In genomic region chr9:77177894-77178794, GRCh38 we compare ENCODE assay signal across 8 cellular contexts. TPM values are rescaled to one million over a fixed set of nuclear protein-coding genes. Genes with fewer than 3 reads are reported as not detected.
DNase-seq lines count a peak whose midpoint lies in the region; ATAC-seq and TF ChIP-seq lines count a peak whose summit lies in the region.

No MANE protein-coding gene starts in this region.

- H3K9me3 Mint-ChIP-seq in activated T-helper 17 cell treated with anti-CD3 and anti-CD28 coated beads, Interleukin-2, amount 50 U/mL, for 72 hours = no peaks in the 10 kb centered on the region
- H3K9me3 Mint-ChIP-seq in neural crest cell = no peaks in the 10 kb centered on the region

- H3K36me3 Mint-ChIP-seq in activated T-helper 17 cell treated with anti-CD3 and anti-CD28 coated beads, Interleukin-2, amount 50 U/mL, for 72 hours (ENCODE audit: low read depth) = peaks cover 10% of the 10 kb centered on the region
- H3K36me3 Mint-ChIP-seq in neural crest cell (ENCODE audit: low read depth) = no peaks in the 10 kb centered on the region

- TF ChIP-seq CTCF in Panc1 (IDR thresholded peaks at IDR 0.05) = no peak
- TF ChIP-seq CTCF in foreskin fibroblast (IDR thresholded peaks at IDR 0.05; ENCODE audit: low read depth, low read length) = no peak
- no peak for TF ChIP-seq CTCF in neural crest cell (conservative IDR thresholded peaks at IDR 0.05)

- intact Hi-C loops in Panc1 (cut with micrococcal nuclease; ENCODE audit: unreplicated experiment) = no loop called here

- H3K27ac ChIP-seq in Panc1 (ENCODE audit: low read length) (peak overlapping the region; percentile 80), substantia nigra (ENCODE audit: low read depth, low read length, poor library complexity, severe bottlenecking) (peak overlapping the region; percentile 38)

- peak overlapping the region; percentile 99 for H3K4me3 Mint-ChIP-seq in activated T-helper 17 cell treated with anti-CD3 and anti-CD28 coated beads, Interleukin-2, amount 50 U/mL, for 72 hours
- peak overlapping the region; percentile 97 for H3K4me3 Mint-ChIP-seq in neural crest cell

- CTCF ChIA-PET in Panc1 (lab: Charles Lee) = no interaction called here

- peaks cover 3% of the 10 kb centered on the region; the same call in 1 of the 2 replicates for H3K36me3 ChIP-seq in Panc1 (ENCODE audit: control insufficient read depth, insufficient read depth, low read length)

- no peaks in the 10 kb centered on the region for H3K27me3 Mint-ChIP-seq in activated T-helper 17 cell treated with anti-CD3 and anti-CD28 coated beads, Interleukin-2, amount 50 U/mL, for 72 hours
- peaks cover 8% of the 10 kb centered on the region for H3K27me3 Mint-ChIP-seq in neural crest cell (ENCODE audit: low read depth)

- ATAC-seq in HG03066 (IDR thresholded peaks at IDR 0.05; ENCODE audit: low read depth, unreplicated experiment) (peak; percentile 13), Panc1 (peak; percentile 47)
- ATAC-seq in activated T-helper 17 cell treated with anti-CD3 and anti-CD28 coated beads, Interleukin-2, amount 50 U/mL, for 72 hours (replicated peaks) = peak; percentile 5

- no TSS peak for BruUV-seq in Panc1 (replicated peaks; lab: Mats Ljungman, UMichigan)

- H3K4me1 Mint-ChIP-seq in activated T-helper 17 cell treated with anti-CD3 and anti-CD28 coated beads, Interleukin-2, amount 50 U/mL, for 72 hours = peaks cover 5% of the 10 kb centered on the region
- peaks cover 23% of the 10 kb centered on the region for H3K4me1 Mint-ChIP-seq in neural crest cell

- DNase-seq in NCI-H1105 treated with DMSO at 0.1 percent for 48 hours (lab: John Stamatoyannopoulos, UW) = peak; percentile 47
- no peak for DNase-seq in NCI-H1105 (lab: John Stamatoyannopoulos, UW)
- DNase-seq in Panc1 (ENCODE audit: low read depth, low spot score) = no peak
- peak; percentile 24 to 65 for DNase-seq in foreskin fibroblast
- peak; percentile 36 for DNase-seq in neural crest cell (ENCODE audit: low read depth, low spot score)
- peak in 26 of 49 donors; percentile 2 to 45 (median 22) for DNase-seq in substantia nigra (lab: John Stamatoyannopoulos, UW)

- POLR2A ChIA-PET in Panc1 (lab: Charles Lee) = no interaction called here

- in situ Hi-C loops in Panc1 (cut with HindIII; ENCODE audit: low pct_unique_long_range_greater_than_20kb, low sequenced_read_pairs) = no loop called here

- H3K27ac Mint-ChIP-seq in activated T-helper 17 cell treated with anti-CD3 and anti-CD28 coated beads, Interleukin-2, amount 50 U/mL, for 72 hours = peak overlapping the region; percentile 96
- H3K27ac Mint-ChIP-seq in neural crest cell (ENCODE audit: unreplicated experiment) = peak overlapping the region; percentile 72

- H3K4me3 ChIP-seq in Panc1 (ENCODE audit: low read depth in 2 of 2, low read length in 2 of 2) = peak overlapping the region; percentile 79 to 80
- peak overlapping the region; percentile 49 to 89 for H3K4me3 ChIP-seq in foreskin fibroblast (ENCODE audit: low read depth in 1 of 2, low read length in 2 of 2)

- no peaks in the 10 kb centered on the region for H3K27me3 ChIP-seq in Panc1 (ENCODE audit: control insufficient read depth, insufficient read depth, low read length)

- H3K9me3 ChIP-seq in Panc1 (ENCODE audit: control insufficient read depth, insufficient read depth, low read depth, low read length) = no peaks in the 10 kb centered on the region

- H3K4me1 ChIP-seq in Panc1 (ENCODE audit: control insufficient read depth, insufficient read depth, low read length) = no peaks in the 10 kb centered on the region; the same call in 1 of the 2 replicates

RNA-seq across cellular contexts. Expression of gene VPS13A, which starts 0.8 kb away (rescaled TPM):
- total RNA-seq in Panc1 (2021; ENCODE audit: unreplicated experiment) (26.1 TPM), neural crest cell (28.7 and 29.3 TPM in 2 replicates)
- 8.0 TPM for polyA plus RNA-seq in Panc1 (2012; ENCODE audit: insufficient read length)
- total RNA-seq in activated T-helper 17 cell treated with anti-CD3 and anti-CD28 coated beads, Interleukin-2, amount 50 U/mL, for 72 hours = 10 to 100 TPM; 43.1 to 44.4 TPM

Comparison
In these comparisons a context has a peak if more than half of its experiments do, and no peak if none do; other contexts are left out.
1. DNase-seq: peak in NCI-H1105 treated with DMSO at 0.1 percent for 48 hours (single experiment), foreskin fibroblast (2 of 2), neural crest cell (single experiment) and substantia nigra (26 of 49); none in NCI-H1105 (single experiment) and Panc1 (single experiment).
2. Peak in every context shown above with its lines, with median percentiles within 50 percentile points of each other: ATAC-seq.